In the genomic region with DNA sequence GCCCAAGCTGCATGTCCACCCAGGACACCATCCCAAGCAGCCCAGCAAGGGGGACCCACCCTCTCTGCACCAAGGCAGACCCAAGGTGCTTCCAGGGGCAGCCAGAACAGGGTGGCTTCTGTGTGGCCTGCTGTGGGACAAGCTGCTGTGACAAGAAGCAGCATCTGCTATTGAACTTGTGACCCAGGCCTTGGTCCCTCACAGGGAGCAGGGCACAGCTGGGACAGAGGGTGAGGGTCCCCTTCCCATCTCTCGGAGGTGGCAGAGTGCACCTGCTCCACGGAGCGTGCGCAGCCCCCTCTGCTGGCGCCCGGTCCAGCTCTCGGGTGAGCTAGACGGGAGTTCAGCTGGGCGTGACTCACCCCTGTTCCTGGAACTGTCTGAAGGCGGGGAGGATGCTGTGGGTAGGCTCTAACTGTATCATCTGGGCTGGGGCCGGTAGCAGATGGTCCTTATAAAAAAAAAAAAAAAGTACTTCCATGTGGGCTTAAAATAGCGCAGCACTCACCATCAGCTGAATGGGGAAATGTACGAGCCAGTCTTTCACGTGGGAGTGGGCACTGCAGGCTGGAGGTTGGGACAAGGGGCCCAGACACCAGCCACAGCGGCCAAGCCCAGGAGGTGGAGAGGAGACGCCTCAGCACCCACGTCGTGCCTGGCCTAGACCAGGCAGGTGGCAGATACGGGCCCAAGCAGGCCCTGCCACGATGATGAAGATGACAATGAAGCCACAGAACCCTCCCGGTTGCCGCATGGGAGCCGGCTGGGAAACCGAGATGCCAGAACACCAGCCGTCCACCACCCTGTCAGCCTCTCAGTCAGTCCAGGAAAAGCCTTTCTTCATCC, we compare ENCODE assay signal across 8 cellular contexts.
DNase-seq lines count a peak whose midpoint lies in the region; ATAC-seq and TF ChIP-seq lines count a peak whose summit lies in the region.

No MANE protein-coding gene starts in this region.

- H4K20me1 ChIP-seq in OCI-LY7 (ENCODE audit: insufficient read depth, low read length) = no peaks in the 10 kb centered on the region

- in situ Hi-C loops in GM18951 (cut with MboI; ENCODE audit: low sequenced_read_pairs, unreplicated experiment) = no loop called here

- H3K9me2 ChIP-seq in OCI-LY7 (ENCODE audit: insufficient read depth, low read length) = no peaks in the 10 kb centered on the region

- no peak overlapping the region for H3K27ac Mint-ChIP-seq in nephron progenitor cell

- H3K27ac ChIP-seq in OCI-LY7 (ENCODE audit: low read depth, low read length, poor library complexity, severe bottlenecking) (peak overlapping the region; percentile 98), gastroesophageal sphincter (peak overlapping the region in 1 of 4 donors; percentile 56)

- POLR2A ChIA-PET in OCI-LY7 (lab: Charles Lee) = interaction anchor here (0.6 to 4.1 kb wide), 15 partner anchors 8 to 1483 kb away, joined by 3 to 28 read pairs (median 4); a partner anchor contains a TSS

- peak; percentile 57 for TF ChIP-seq CTCF in AG09319 (IDR thresholded peaks at IDR 0.05; ENCODE audit: low read depth, low read length)
- peak; percentile 81 for TF ChIP-seq CTCF in OCI-LY7 (conservative IDR thresholded peaks at IDR 0.05; ENCODE audit: low read length)
- TF ChIP-seq CTCF in gastroesophageal sphincter (IDR thresholded peaks at IDR 0.05) = peak in 1 of 4 experiments; percentile 30
- no peak for TF ChIP-seq CTCF in nephron progenitor cell (IDR thresholded peaks at IDR 0.05)

- H3K27me3 Mint-ChIP-seq in nephron progenitor cell (ENCODE audit: low read depth, poor library complexity) = peaks cover 6% of the 10 kb centered on the region

- H3K4me3 ChIP-seq in OCI-LY7 (ENCODE audit: low read depth, low read length, poor library complexity, severe bottlenecking) (peak overlapping the region; percentile 40), gastroesophageal sphincter (no peak overlapping the region)

- no peaks in the 10 kb centered on the region for H3K9me3 Mint-ChIP-seq in nephron progenitor cell

- ATAC-seq in HG03103 (IDR thresholded peaks at IDR 0.05; ENCODE audit: low read depth, unreplicated experiment) (peak; percentile 56), gastroesophageal sphincter (peak; percentile 57), sciatic nerve (peak; percentile 80)

- BruUV-seq in OCI-LY7 (replicated peaks; lab: Mats Ljungman, UMichigan) = no TSS peak

- CTCF ChIA-PET in OCI-LY7 (lab: Charles Lee; ENCODE audit: unreplicated experiment) = interaction anchor here (0.6 to 2.1 kb wide), 8 partner anchors 8 to 66 kb away, joined by 3 to 16 read pairs (median 5); no protein-coding TSS in a partner anchor

- peaks cover 85% of the 10 kb centered on the region for H3K4me1 Mint-ChIP-seq in nephron progenitor cell

- H3K9me3 ChIP-seq in OCI-LY7 (ENCODE audit: low read length) = no peaks in the 10 kb centered on the region
- H3K9me3 ChIP-seq in gastroesophageal sphincter = no peaks in the 10 kb centered on the region

- TF ChIP-seq POLR2A in GM18951 (IDR thresholded peaks at IDR 0.05; ENCODE audit: extremely low read depth, insufficient read depth, insufficient read length) (peak; percentile 37), gastroesophageal sphincter (IDR thresholded peaks at IDR 0.05) (no peak)

- no peaks in the 10 kb centered on the region for H3K27me3 ChIP-seq in gastroesophageal sphincter

- no peak overlapping the region; the same call in 1 of the 2 replicates for H2AFZ ChIP-seq in OCI-LY7 (ENCODE audit: low read length)

- peak overlapping the region; percentile 85 for H3K4me2 ChIP-seq in OCI-LY7 (ENCODE audit: low read length)

- peaks cover 100% of the 10 kb centered on the region for H3K4me1 ChIP-seq in OCI-LY7 (ENCODE audit: insufficient read depth, low read length, poor library complexity, severe bottlenecking)
- peaks cover 0 to 20% (median 0%) of the 10 kb centered on the region in 3 donors for H3K4me1 ChIP-seq in gastroesophageal sphincter

- no peaks in the 10 kb centered on the region for H3K36me3 Mint-ChIP-seq in nephron progenitor cell (ENCODE audit: low read depth)

- H3K36me3 ChIP-seq in OCI-LY7 (ENCODE audit: insufficient read depth, low read length) (peaks cover 33% of the 10 kb centered on the region), gastroesophageal sphincter (no peaks in the 10 kb centered on the region)

- TF ChIP-seq EP300 in gastroesophageal sphincter (IDR thresholded peaks at IDR 0.05) = no peak

- DNase-seq in AG09319 (ENCODE audit: extremely low read depth, low read depth) (peak; percentile 63), OCI-LY7 (ENCODE audit: low spot score) (peak; percentile 95), activated T-cell treated with anti-CD3 and anti-CD28 coated beads for 48 hours (ENCODE audit: low read depth) (peak; percentile 85), sciatic nerve (ENCODE audit: low spot score) (peak; percentile 76), nephron progenitor cell (no peak)

- no peak overlapping the region for H3K4me3 Mint-ChIP-seq in nephron progenitor cell

- peaks cover 7% of the 10 kb centered on the region; the same call in 1 of the 2 replicates for H3K79me2 ChIP-seq in OCI-LY7 (ENCODE audit: insufficient read depth, low read depth, low read length)

- intact Hi-C loops in OCI-LY7 (cut with micrococcal nuclease; ENCODE audit: unreplicated experiment) = loop anchor here (1.0 to 5.0 kb wide), 8 partner anchors 20 to 1343 kb away; a partner anchor contains a TSS
- intact Hi-C loops in sciatic nerve (cut with DNase I) = no loop called here

- 64 to 98% methylated on average over 7 of the region's 25 CpGs for WGBS in gastroesophageal sphincter (ENCODE audit: low coverage in 1 of 2), 2 donors
